20 cellular contexts compared by ENCODE assay signal in genomic region chr2:163658556-163658955, GRCh38.
DNase-seq lines count a peak whose midpoint lies in the region; TF ChIP-seq lines count a peak whose summit lies in the region.
"Had no signal": no experiment of that assay in that cellular context is flagged by ENCODE, and none has a peak within 500 bp of the region (broad histone marks: within the 10 kb centered on the region; RNA-seq: fewer than 3 reads in every experiment).

No MANE protein-coding gene starts in this region.

- no peak overlapping the region for H2BK20ac ChIP-seq in H9 (ENCODE audit: low read depth, low read length, poor library complexity, severe bottlenecking)

- no peak overlapping the region for H2AK5ac ChIP-seq in H9 (ENCODE audit: insufficient read length, low read length)

- no peak overlapping the region for H2BK5ac ChIP-seq in H9 (ENCODE audit: insufficient read length, low read length)

- H3K79me2 ChIP-seq in H9 (ENCODE audit: insufficient read depth, low read length) (no peaks in the 10 kb centered on the region), neural progenitor cell (ENCODE audit: low read depth) (peaks cover 96% of the 10 kb centered on the region)

- H3K18ac ChIP-seq in H9 (ENCODE audit: insufficient read length, low read depth, low read length): no peak overlapping the region

- no peak overlapping the region for H3T11ph ChIP-seq in H9 (ENCODE audit: low read length)

- H3K36me3 Mint-ChIP-seq in H9 (ENCODE audit: insufficient read depth in 1 of 3, low read depth in 3 of 3): peaks cover 6 to 10% (median 7%) of the 10 kb centered on the region in 3 experiments; a peak in 4 of 7 replicates
- H3K36me3 Mint-ChIP-seq in endodermal cell (ENCODE audit: low read depth): peaks cover 11% of the 10 kb centered on the region
- peaks cover 35% of the 10 kb centered on the region for H3K36me3 Mint-ChIP-seq in neural progenitor cell
- H3K36me3 Mint-ChIP-seq: naive thymus-derived CD8-positive, alpha-beta T cell had no signal

- DNase-seq in H9 (peak; percentile 27), NCI-H226 (peak; percentile 68), endodermal cell (peak; percentile 55), neural progenitor cell (ENCODE audit: low spot score) (peak; percentile 39), NCI-H1436 treated with DMSO at 0.1 percent for 48 hours (lab: John Stamatoyannopoulos, UW) (no peak), GM19240 (ENCODE audit: insufficient read length, low spot score) (no peak), activated T-cell treated with anti-CD3 and anti-CD28 coated beads for 4 hours (no peak)
- DNase-seq: activated CD8-positive, alpha-beta T cell treated with anti-CD3 and anti-CD28 coated beads, Interleukin-2, amount 10 ng/mL, durations not matched to agents 7 days and 5 days; activated T-cell treated with anti-CD3 and anti-CD28 coated beads, Interleukin-2, amount 50 U/mL, for 48 hours; BE2C; brain microvascular endothelial cell; Calu3; glutamatergic neuron; naive thymus-derived CD8-positive, alpha-beta T cell; NCI-H1694; spleen; T-helper 2 cell had no signal

- H2BK120ac ChIP-seq in H9 (ENCODE audit: low read depth, low read length, poor library complexity, severe bottlenecking): no peak overlapping the region

- H3K9me3 Mint-ChIP-seq in H9 (no peaks in the 10 kb centered on the region), endodermal cell (peaks cover 2% of the 10 kb centered on the region), neural progenitor cell (peaks cover 7% of the 10 kb centered on the region)

- H3K79me1 ChIP-seq in H9 (ENCODE audit: insufficient read depth, low read depth, low read length, poor library complexity, severe bottlenecking): no peaks in the 10 kb centered on the region

- H3K27ac ChIP-seq in H9 (ENCODE audit: insufficient read length, low read depth, low read length) (no peak overlapping the region), endodermal cell (ENCODE audit: low read depth, low read length) (no peak overlapping the region), neural progenitor cell (peak overlapping the region; percentile 78)
- H3K27ac ChIP-seq: brain microvascular endothelial cell, SJSA1, spleen had no signal

- H3K4me3 Mint-ChIP-seq in H9: no peak overlapping the region
- no peak overlapping the region for H3K4me3 Mint-ChIP-seq in endodermal cell
- H3K4me3 Mint-ChIP-seq in neural progenitor cell: no peak overlapping the region
- H3K4me3 Mint-ChIP-seq: activated CD8-positive, alpha-beta T cell treated with anti-CD3 and anti-CD28 coated beads, Interleukin-2, amount 10 ng/mL, durations not matched to agents 7 days and 5 days; naive thymus-derived CD8-positive, alpha-beta T cell had no signal

- H3K27me3 Mint-ChIP-seq in H9 (ENCODE audit: low read depth) (no peaks in the 10 kb centered on the region), endodermal cell (ENCODE audit: insufficient read depth) (no peaks in the 10 kb centered on the region), neural progenitor cell (ENCODE audit: insufficient read depth, low read depth) (no peaks in the 10 kb centered on the region)

- H3K4me3 ChIP-seq in endodermal cell (ENCODE audit: low read length): no peak overlapping the region
- H3K4me3 ChIP-seq in neural progenitor cell: no peak overlapping the region
- H3K4me3 ChIP-seq: lung, SJSA1, spleen had no signal

- no peak overlapping the region for H3K56ac ChIP-seq in H9 (ENCODE audit: insufficient read length, low read depth, low read length)

- peaks cover 6% of the 10 kb centered on the region; the same call in 1 of the 2 replicates for H3K4me1 ChIP-seq in H9 (ENCODE audit: insufficient read depth, low read length)
- H3K4me1 ChIP-seq in endodermal cell (ENCODE audit: control insufficient read depth, insufficient read depth, low read length): peaks cover 5% of the 10 kb centered on the region
- peaks cover 38% of the 10 kb centered on the region for H3K4me1 ChIP-seq in neural progenitor cell
- H3K4me1 ChIP-seq: BE2C had no signal

- no CpG with 5 or more reads among the region's 2 CpGs for WGBS in H9 (ENCODE audit: extremely low coverage, insufficient read length, low lambda C conversion rate)
- 78 to 79% methylated on average over 2 of the region's 2 CpGs for WGBS in endodermal cell (ENCODE audit: insufficient coverage in 1 of 2, insufficient read length in 1 of 2), 2 experiments

- H3K36me3 ChIP-seq in endodermal cell (ENCODE audit: control insufficient read depth, insufficient read depth, low read length) (no peaks in the 10 kb centered on the region), neural progenitor cell (peaks cover 4% of the 10 kb centered on the region)
- H3K36me3 ChIP-seq: BE2C, brain microvascular endothelial cell, SJSA1, spleen had no signal

- H3K9ac ChIP-seq in H9 (ENCODE audit: extremely low read depth, insufficient read length, low read length) (no peak overlapping the region), endodermal cell (ENCODE audit: extremely low read depth, low read length, poor library complexity, severe bottlenecking) (no peak overlapping the region), neural progenitor cell (no peak overlapping the region)

- no peak overlapping the region for H3K23ac ChIP-seq in H9 (ENCODE audit: insufficient read length, low read depth, low read length)

- no peak overlapping the region for H2BK12ac ChIP-seq in H9 (ENCODE audit: insufficient read length, low read depth, low read length)

- H3K4ac ChIP-seq in H9 (ENCODE audit: low read depth, low read length): no peak overlapping the region

- H3F3A ChIP-seq in neural progenitor cell (ENCODE audit: low read depth): peaks cover 8% of the 10 kb centered on the region

- no peak overlapping the region for H4K91ac ChIP-seq in H9 (ENCODE audit: insufficient read length, low read depth, low read length)

- H3K23me2 ChIP-seq in H9 (ENCODE audit: insufficient read length, low read depth, low read length, poor library complexity, severe bottlenecking): no peaks in the 10 kb centered on the region

- TF ChIP-seq CTCF in H9 (conservative IDR thresholded peaks at IDR 0.05) (no peak), endodermal cell (conservative IDR thresholded peaks at IDR 0.05) (no peak), neural progenitor cell (IDR thresholded peaks at IDR 0.05) (no peak)

- H3K9me3 ChIP-seq in H9 (ENCODE audit: control insufficient read depth, low read depth, low read length) (no peaks in the 10 kb centered on the region), endodermal cell (ENCODE audit: control insufficient read depth, low read length) (no peaks in the 10 kb centered on the region), neural progenitor cell (ENCODE audit: low read depth) (no peaks in the 10 kb centered on the region)
- H3K9me3 ChIP-seq: BE2C, SJSA1 had no signal

- H2BK15ac ChIP-seq in H9 (ENCODE audit: low read depth, low read length): no peak overlapping the region

- H3K27ac Mint-ChIP-seq in H9: peak overlapping the region; percentile 14 to 73 (median 72); a peak in 3 of 7 replicates
- peak overlapping the region; percentile 3 for H3K27ac Mint-ChIP-seq in endodermal cell
- H3K27ac Mint-ChIP-seq in neural progenitor cell: no peak overlapping the region
- H3K27ac Mint-ChIP-seq: activated CD8-positive, alpha-beta T cell treated with anti-CD3 and anti-CD28 coated beads, Interleukin-2, amount 10 ng/mL, durations not matched to agents 7 days and 5 days; activated naive CD4-positive, alpha-beta T cell treated with anti-CD3 and anti-CD28 coated beads, Interleukin-2, amount 50 U/mL, for 72 hours; naive thymus-derived CD8-positive, alpha-beta T cell had no signal

- H3K4me1 Mint-ChIP-seq in H9 (peaks cover 37 to 42% of the 10 kb centered on the region in 2 experiments), endodermal cell (peaks cover 25% of the 10 kb centered on the region), neural progenitor cell (peaks cover 23% of the 10 kb centered on the region)
- H3K4me1 Mint-ChIP-seq: naive thymus-derived CD8-positive, alpha-beta T cell had no signal

- H3K27me3 ChIP-seq in H9 (ENCODE audit: insufficient read depth, low read length): no peaks in the 10 kb centered on the region
- no peaks in the 10 kb centered on the region for H3K27me3 ChIP-seq in endodermal cell (ENCODE audit: control insufficient read depth, insufficient read depth, low read length, poor library complexity, severe bottlenecking)
- H3K27me3 ChIP-seq in neural progenitor cell: no peaks in the 10 kb centered on the region
- H3K27me3 ChIP-seq: BE2C, brain microvascular endothelial cell, SJSA1, spleen had no signal

- H3K4me2 ChIP-seq in H9 (ENCODE audit: insufficient read depth, insufficient read length, low read length) (no peak overlapping the region), neural progenitor cell (peak overlapping the region; percentile 60)

- no peak overlapping the region for H3K14ac ChIP-seq in H9 (ENCODE audit: insufficient read depth, low read length)

- H4K8ac ChIP-seq in H9 (replicated peaks; ENCODE audit: insufficient read length, low read depth, low read length): no peak overlapping the region

- H4K20me1 ChIP-seq in H9 (ENCODE audit: control insufficient read depth, insufficient read depth, insufficient read length) (no peaks in the 10 kb centered on the region), neural progenitor cell (ENCODE audit: low read depth) (no peaks in the 10 kb centered on the region)

- H2AFZ ChIP-seq in H9 (ENCODE audit: low read length): no peak overlapping the region
- no peak overlapping the region for H2AFZ ChIP-seq in neural progenitor cell (replicated peaks)

- no peak overlapping the region for H4K5ac ChIP-seq in H9 (ENCODE audit: insufficient read length, low read depth, low read length)

Comparison
In these comparisons a context has a peak if more than half of its experiments do, and no peak if none do; other contexts are left out.
1. DNase-seq: peak in H9 (single experiment), NCI-H226 (single experiment), endodermal cell (single experiment) and neural progenitor cell (single experiment); none in NCI-H1436 treated with DMSO at 0.1 percent for 48 hours (single experiment), GM19240 (single experiment) and activated T-cell treated with anti-CD3 and anti-CD28 coated beads for 4 hours (single experiment).